In genomic region chrX:108993909-108994308, GRCh38 we compare ENCODE assay signal across 39 cellular contexts.
"Had no signal": no experiment of that assay in that cellular context is flagged by ENCODE, and none has a peak within 500 bp of the region (broad histone marks: within the 10 kb centered on the region; RNA-seq: fewer than 3 reads in every experiment).

No MANE protein-coding gene starts in this region.

- H3K4me1 Mint-ChIP-seq: activated CD4-positive, alpha-beta T cell treated with anti-CD3 and anti-CD28 coated beads for 36 hours; activated CD4-positive, alpha-beta T cell treated with anti-CD3 and anti-CD28 coated beads, Interleukin-2, amount 10 ng/mL, durations not matched to agents 7 days and 5 days; WTC11 had no signal

- FAIRE-seq: TTC549 had no signal

- H3K27me3 Mint-ChIP-seq: activated CD4-positive, alpha-beta T cell treated with anti-CD3 and anti-CD28 coated beads for 36 hours; activated CD4-positive, alpha-beta T cell treated with anti-CD3 and anti-CD28 coated beads, Interleukin-2, amount 10 ng/mL, durations not matched to agents 7 days and 5 days had no signal

- H3K9ac ChIP-seq: SK-N-SH had no signal

- H3K27me3 ChIP-seq: body of pancreas, Peyer's patch, SJSA1 had no signal

- DNase-seq: activated CD4-positive, alpha-beta T cell treated with anti-CD3 and anti-CD28 coated beads for 36 hours; activated CD4-positive, alpha-beta T cell treated with anti-CD3 and anti-CD28 coated beads, Interleukin-2, amount 10 ng/mL, durations not matched to agents 7 days and 5 days; activated CD4-positive, alpha-beta T cell treated with anti-CD3 and anti-CD28 coated beads, Interleukin-2, amount 50 U/mL, for 48 hours; activated CD8-positive, alpha-beta memory T cell treated with anti-CD3 and anti-CD28 coated beads, Interleukin-2, amount 50 U/mL, for 4 hours; activated gamma-delta T cell treated with Interleukin-2 at 50 U/mL for 16 hours; activated naive CD4-positive, alpha-beta T cell treated with anti-CD3 and anti-CD28 coated beads for 36 hours; activated T-cell treated with anti-CD3 and anti-CD28 coated beads for 4 hours; activated T-cell treated with anti-CD3 and anti-CD28 coated beads, Interleukin-2, amount 50 U/mL, for 4 hours; adrenal gland; body of pancreas; cerebellar nuclear complex; cortex of kidney; MM.1S; MV-4-11; NCI-H1092; NCI-H1417; NCI-H146; NCI-H187; NCI-H2029 treated with DMSO at 0.1 percent for 48 hours; NCI-H2107; NCI-H2171; NCI-H510A; NCI-H526; NCI-H748 treated with DMSO at 0.1 percent for 48 hours; NK-92 treated with Interleukin-12 subunit alpha and Interleukin-12 subunit beta, amount 100 ng/mL, for 24 hours; PC-3; Peyer's patch; RPMI8226; SHP77 treated with DMSO at 0.1 percent for 48 hours; SK-N-SH had no signal

- H3K4me3 ChIP-seq: adrenal gland, body of pancreas, breast epithelium, Peyer's patch, SJSA1 had no signal

- ATAC-seq: activated CD4-positive, alpha-beta T cell treated with anti-CD3 and anti-CD28 coated beads for 36 hours; activated CD4-positive, CD25-positive, alpha-beta regulatory T cell treated with anti-CD3 and anti-CD28 coated beads, Interleukin-2, amount 50 U/mL, for 24 hours; activated naive CD4-positive, alpha-beta T cell treated with anti-CD3 and anti-CD28 coated beads, Interleukin-2, amount 50 U/mL, for 72 hours; activated T-cell treated with anti-CD3 and anti-CD28 coated beads, Interleukin-2, amount 50 U/mL, for 4 hours; body of pancreas; PC-3; WTC11 had no signal

- H3K27ac ChIP-seq: adrenal gland, body of pancreas, breast epithelium, Peyer's patch, SJSA1 had no signal

- H3K36me3 ChIP-seq: adrenal gland, breast epithelium, Peyer's patch, SJSA1 had no signal

- H3K9me3 Mint-ChIP-seq: activated T-cell treated with anti-CD3 and anti-CD28 coated beads, Interleukin-2, amount 50 U/mL, for 4 hours; T-helper 1 cell treated with Interleukin-12 subunit alpha and Interleukin-12 subunit beta and Interleukin-4 antibody, amounts not matched to agents 30 μg/mL and 1 μg/mL, for 36 hours; T-helper 2 cell treated with Interferon-gamma antibody and Interleukin-4, amounts not matched to agents 5 μg/mL and 100 μg/mL, for 36 hours had no signal

- H3K9me3 ChIP-seq: adrenal gland, body of pancreas, Peyer's patch, SJSA1, SK-N-SH had no signal

- H3K4me2 ChIP-seq: SK-N-SH had no signal

- H3K27ac Mint-ChIP-seq: activated CD4-positive, alpha-beta T cell treated with anti-CD3 and anti-CD28 coated beads for 36 hours; activated naive CD4-positive, alpha-beta T cell treated with anti-CD3 and anti-CD28 coated beads for 36 hours; activated naive CD4-positive, alpha-beta T cell treated with anti-CD3 and anti-CD28 coated beads, Interleukin-2, amount 50 U/mL, for 72 hours; activated T-helper 1 cell treated with anti-CD3 and anti-CD28 coated beads, Interleukin-12 subunit alpha, Interleukin-12 subunit beta, Interleukin-2, Interleukin-4 antibody, amounts not matched to agents 30 ng/mL and 10 ng/mL and 1 ng/mL, durations not matched to agents 14 hours and 24 hours and 36 hours; T-helper 1 cell treated with Interleukin-12 subunit alpha and Interleukin-12 subunit beta and Interleukin-4 antibody, amounts not matched to agents 30 μg/mL and 1 μg/mL, for 36 hours; T-helper 2 cell treated with Interferon-gamma antibody and Interleukin-4, amounts not matched to agents 5 μg/mL and 100 μg/mL, for 36 hours; WTC11 had no signal

- H3K4me3 Mint-ChIP-seq: activated CD4-positive, alpha-beta T cell treated with anti-CD3 and anti-CD28 coated beads for 36 hours; activated CD4-positive, alpha-beta T cell treated with anti-CD3 and anti-CD28 coated beads, Interleukin-2, amount 10 ng/mL, durations not matched to agents 7 days and 5 days; activated naive CD4-positive, alpha-beta T cell treated with anti-CD3 and anti-CD28 coated beads for 36 hours; activated T-cell treated with anti-CD3 and anti-CD28 coated beads, Interleukin-2, amount 50 U/mL, for 4 hours; activated T-helper 1 cell treated with anti-CD3 and anti-CD28 coated beads, Interleukin-12 subunit alpha, Interleukin-12 subunit beta, Interleukin-2, Interleukin-4 antibody, amounts not matched to agents 30 ng/mL and 10 ng/mL and 1 ng/mL, durations not matched to agents 14 hours and 24 hours and 36 hours; T-helper 1 cell treated with Interleukin-12 subunit alpha and Interleukin-12 subunit beta and Interleukin-4 antibody, amounts not matched to agents 30 μg/mL and 1 μg/mL, for 36 hours; T-helper 2 cell treated with Interferon-gamma antibody and Interleukin-4, amounts not matched to agents 5 μg/mL and 100 μg/mL, for 36 hours; WTC11 had no signal

- H3K4me1 ChIP-seq: adrenal gland, body of pancreas, breast epithelium, Peyer's patch, SJSA1 had no signal
